In genomic region chr17:27533874-27534815, GRCh38 we compare ENCODE assay signal across 1 cellular context.
TF ChIP-seq lines count a peak whose summit lies in the region.

No MANE protein-coding gene starts in this region.

TF ChIP-seq in SK-N-SH, 30 proteins besides CTCF, POLR2A, EP300 and RAD21 (continued from another document):
- TF ChIP-seq MAX (IDR thresholded peaks at IDR 0.05; ENCODE audit: low read depth) = no peak
- TF ChIP-seq MEF2A (IDR thresholded peaks at IDR 0.05; ENCODE audit: borderline replicate concordance, low read depth) = no peak
- no peak for TF ChIP-seq FOXM1 (IDR thresholded peaks at IDR 0.05; ENCODE audit: low read depth)
- no peak for TF ChIP-seq TEAD4 (IDR thresholded peaks at IDR 0.05; ENCODE audit: borderline replicate concordance, insufficient read depth)
- TF ChIP-seq RXRA (IDR thresholded peaks at IDR 0.05; ENCODE audit: borderline replicate concordance, low read depth) = no peak
- TF ChIP-seq JUND (IDR thresholded peaks at IDR 0.05) = no peak; the same call in 1 of the 2 replicates
- no peak for TF ChIP-seq SIN3A (IDR thresholded peaks at IDR 0.05; ENCODE audit: borderline replicate concordance, low read depth, low read length)
TF ChIP-seq in SK-N-SH: peak in this region for 2.
